Comparison of ENCODE assay signal across 21 cellular contexts in the genomic region with DNA sequence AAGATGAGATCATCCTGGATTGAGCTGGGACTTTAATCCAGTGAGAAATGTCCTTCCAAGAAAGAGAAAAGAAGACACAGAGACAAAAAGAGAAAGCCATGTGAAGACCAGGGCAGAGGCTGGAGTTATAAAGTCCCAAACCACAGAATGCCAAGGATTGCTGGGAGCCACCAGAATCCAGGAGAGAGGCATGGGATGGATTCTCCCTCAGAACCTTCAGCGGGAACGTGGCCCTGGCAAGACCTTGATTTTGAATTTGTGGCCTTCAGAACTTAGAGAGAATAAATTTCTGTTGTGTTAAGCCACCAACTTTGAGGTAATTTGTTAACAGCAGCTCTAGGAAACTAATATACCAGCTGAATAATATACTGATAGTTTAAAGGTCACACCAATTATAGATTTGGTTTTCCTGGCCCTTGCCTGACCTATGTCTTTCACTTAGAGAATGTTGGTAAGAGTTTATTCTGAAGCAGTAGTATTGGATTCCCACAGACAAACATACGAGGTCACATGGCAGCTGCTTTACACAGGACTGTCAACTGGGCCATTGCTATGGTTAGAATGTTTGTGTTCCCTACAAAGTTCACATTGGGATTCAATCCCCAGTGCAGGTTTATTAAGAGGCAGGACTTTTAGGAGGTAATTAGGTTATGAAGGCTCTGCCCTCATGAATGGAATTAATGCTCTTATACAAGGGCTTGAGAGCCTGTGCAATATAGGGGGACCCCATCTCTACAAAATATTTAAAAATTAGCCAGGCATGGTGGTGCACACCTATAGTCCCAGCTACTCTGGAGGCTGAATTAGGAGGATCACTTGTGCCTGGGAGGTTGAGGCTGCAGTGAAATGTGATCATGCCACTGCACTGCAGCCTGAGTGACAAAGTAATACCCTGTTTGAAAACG.
"Had no signal": no experiment of that assay in that cellular context is flagged by ENCODE, and none has a peak within 500 bp of the region (broad histone marks: within the 10 kb centered on the region; RNA-seq: fewer than 3 reads in every experiment).

No MANE protein-coding gene starts in this region.

- H3K79me2 ChIP-seq: parathyroid adenoma had no signal

- H3K4me1 ChIP-seq: parathyroid adenoma, tibial nerve, uterus had no signal

- H3K27me3 ChIP-seq: foreskin keratinocyte, neutrophil, tibial nerve, uterus had no signal

- H3K9me3 Mint-ChIP-seq: natural killer cell had no signal

- H3K4me3 Mint-ChIP-seq: activated B cell treated with CpG ODN at 0.5 μM for 24 hours; activated CD4-positive, alpha-beta memory T cell treated with anti-CD3 and anti-CD28 coated beads for 36 hours; activated naive CD8-positive, alpha-beta T cell treated with anti-CD3 and anti-CD28 coated beads for 36 hours; activated T-helper 1 cell treated with anti-CD3 and anti-CD28 coated beads, Interleukin-12 subunit alpha, Interleukin-12 subunit beta, Interleukin-2, Interleukin-4 antibody, amounts not matched to agents 30 ng/mL and 10 ng/mL and 1 ng/mL, durations not matched to agents 14 hours and 24 hours and 36 hours; natural killer cell; stimulated activated naive CD8-positive, alpha-beta T cell treated with anti-CD3 and anti-CD28 coated beads, Interleukin-15, Interleukin-2, amounts not matched to agents 100 ng/mL and 50 ng/mL, for 24 hours had no signal

- H3K27ac Mint-ChIP-seq: activated B cell treated with CpG ODN at 0.5 μM for 24 hours; activated CD4-positive, alpha-beta memory T cell treated with anti-CD3 and anti-CD28 coated beads for 36 hours; activated naive CD8-positive, alpha-beta T cell treated with anti-CD3 and anti-CD28 coated beads for 36 hours; activated T-helper 1 cell treated with anti-CD3 and anti-CD28 coated beads, Interleukin-12 subunit alpha, Interleukin-12 subunit beta, Interleukin-2, Interleukin-4 antibody, amounts not matched to agents 30 ng/mL and 10 ng/mL and 1 ng/mL, durations not matched to agents 14 hours and 24 hours and 36 hours; natural killer cell; stimulated activated naive CD8-positive, alpha-beta T cell treated with anti-CD3 and anti-CD28 coated beads, Interleukin-15, Interleukin-2, amounts not matched to agents 100 ng/mL and 50 ng/mL, for 24 hours had no signal

- H3K36me3 Mint-ChIP-seq: activated CD4-positive, alpha-beta memory T cell treated with anti-CD3 and anti-CD28 coated beads for 36 hours; natural killer cell had no signal

- DNase-seq: activated B cell treated with CpG ODN at 0.5 μM for 24 hours; activated CD4-positive, alpha-beta memory T cell treated with anti-CD3 and anti-CD28 coated beads for 36 hours; activated CD4-positive, alpha-beta T cell treated with anti-CD3 and anti-CD28 coated beads for 4 hours; activated naive CD4-positive, alpha-beta T cell; activated naive CD8-positive, alpha-beta T cell treated with anti-CD3 and anti-CD28 coated beads for 36 hours; activated T-cell treated with anti-CD3 and anti-CD28 coated beads for 4 hours; amniotic stem cell; foreskin keratinocyte; hippocampal formation; islet precursor cell; left colon; natural killer cell; T-helper 1 cell; T-helper 9 cell; uterus had no signal

- H3K27ac ChIP-seq: foreskin keratinocyte, neutrophil, parathyroid adenoma, tibial nerve, uterus had no signal

- H3K36me3 ChIP-seq: neutrophil, tibial nerve, uterus had no signal

- FAIRE-seq: colon had no signal

- H2AFZ ChIP-seq: parathyroid adenoma had no signal

- H3K27me3 Mint-ChIP-seq: activated B cell treated with CpG ODN at 0.5 μM for 24 hours; activated CD4-positive, alpha-beta memory T cell treated with anti-CD3 and anti-CD28 coated beads for 36 hours; activated naive CD8-positive, alpha-beta T cell treated with anti-CD3 and anti-CD28 coated beads for 36 hours; stimulated activated naive CD8-positive, alpha-beta T cell treated with anti-CD3 and anti-CD28 coated beads, Interleukin-15, Interleukin-2, amounts not matched to agents 100 ng/mL and 50 ng/mL, for 24 hours had no signal

- ATAC-seq: foreskin keratinocyte, left colon, natural killer cell had no signal

- H3K9me3 ChIP-seq: neutrophil, uterus had no signal

- H3K9ac ChIP-seq: parathyroid adenoma had no signal

- H3K4me3 ChIP-seq: tibial nerve, uterus had no signal

- H3K4me1 Mint-ChIP-seq: activated B cell treated with CpG ODN at 0.5 μM for 24 hours, natural killer cell had no signal
